Comparison of ENCODE assay signal across 8 cellular contexts in genomic region chr3:79361748-79362378, GRCh38.
DNase-seq lines count a peak whose midpoint lies in the region; ATAC-seq, FAIRE-seq and TF ChIP-seq lines count a peak whose summit lies in the region.

No MANE protein-coding gene starts in this region.

- H3K27ac ChIP-seq in HCT116 (ENCODE audit: low read depth, low read length), result no peak overlapping the region
- no peak overlapping the region for H3K27ac ChIP-seq in GM12878 (ENCODE audit: control insufficient read depth, insufficient read depth)
- no peak overlapping the region for H3K27ac ChIP-seq in left lung

- CTCF ChIA-PET in HCT116 (lab: Charles Lee) (interaction anchor here (1.1 kb wide), 1 partner anchor 276 kb away, joined by 5 read pairs; no protein-coding TSS in a partner anchor), GM12878 (lab: Yijun Ruan, JAX) (interaction anchor here (0.6 to 6.6 kb wide), 42 partner anchors 11 to 1092 kb away, joined by 3 to 222 read pairs (median 4); no protein-coding TSS in a partner anchor)

- H3K9ac ChIP-seq in HCT116 (ENCODE audit: low read length) (no peak overlapping the region), GM12878 (ENCODE audit: control insufficient read depth, insufficient read depth, low read length) (no peak overlapping the region)

- no peak for ATAC-seq in HCT116
- peak; percentile 77 for ATAC-seq in GM12878
- peak; percentile 65 for ATAC-seq in left lung

- 12% methylated on average over 7 of the region's 7 CpGs for WGBS in GM12878 (ENCODE audit: insufficient coverage, insufficient replicate concordance, low lambda C conversion rate, missing lambda C conversion rate)

- H3K4me3 ChIP-seq in HCT116 (replicated peaks in 1 of 2; ENCODE audit: low read depth in 1 of 2, low read length in 2 of 2) (no peak overlapping the region), GM12878 (no peak overlapping the region), left lung (no peak overlapping the region), MG63 (no peak overlapping the region)

- H3K79me2 ChIP-seq in HCT116 (ENCODE audit: insufficient read depth, low read length) (no peaks in the 10 kb centered on the region), GM12878 (ENCODE audit: control insufficient read depth, insufficient read depth, low read length) (no peaks in the 10 kb centered on the region)

- H3K9me3 ChIP-seq in HCT116 (ENCODE audit: control insufficient read depth in 1 of 2, insufficient read depth in 1 of 2, low read depth in 1 of 2, low read length in 2 of 2) (no peaks in the 10 kb centered on the region; a peak in 2 of 4 replicates), GM12878 (replicated peaks; ENCODE audit: control insufficient read depth, insufficient read depth, low read length) (no peaks in the 10 kb centered on the region), left lung (no peaks in the 10 kb centered on the region), MG63 (no peaks in the 10 kb centered on the region)

- H3K36me3 ChIP-seq in HCT116 (ENCODE audit: control insufficient read depth in 1 of 2, insufficient read depth in 2 of 2, low read length in 2 of 2) (no peaks in the 10 kb centered on the region), GM12878 (ENCODE audit: control insufficient read depth in 2 of 2, insufficient read depth in 2 of 2, low read length in 1 of 2) (no peaks in the 10 kb centered on the region), left lung (no peaks in the 10 kb centered on the region), MG63 (no peaks in the 10 kb centered on the region)

- H2AFZ ChIP-seq in HCT116 (ENCODE audit: low read depth, low read length, poor library complexity, severe bottlenecking) (no peak overlapping the region), GM12878 (ENCODE audit: control insufficient read depth, low read depth, low read length) (no peak overlapping the region)

- H3K27me3 ChIP-seq in HCT116 (ENCODE audit: insufficient read depth, low read length), result no peaks in the 10 kb centered on the region
- H3K27me3 ChIP-seq in GM12878 (replicated peaks in 1 of 2; ENCODE audit: control insufficient read depth in 2 of 2, insufficient read depth in 2 of 2, low read length in 1 of 2), result no peaks in the 10 kb centered on the region
- H3K27me3 ChIP-seq in left lung, result no peaks in the 10 kb centered on the region
- H3K27me3 ChIP-seq in MG63, result no peaks in the 10 kb centered on the region

- TF ChIP-seq POLR2A in HCT116 (IDR thresholded peaks at IDR 0.05; ENCODE audit: borderline replicate concordance, extremely low read depth, insufficient read depth, insufficient read length) (no peak), GM12878 (IDR thresholded peaks at IDR 0.05; ENCODE audit: low read depth, low read length) (no peak)

- TF ChIP-seq CTCF in HCT116 (IDR thresholded peaks at IDR 0.05 in 2 of 3, conservative IDR thresholded peaks at IDR 0.05 in 1 of 3; ENCODE audit: borderline replicate concordance in 1 of 3, insufficient read depth in 1 of 3, low read depth in 2 of 3, low read length in 2 of 3) (peak in 2 of 3 experiments; percentile 41 to 56; a peak in 4 of 6 replicates), GM12878 (IDR thresholded peaks at IDR 0.05 in 2 of 3, conservative IDR thresholded peaks at IDR 0.05 in 1 of 3; ENCODE audit: control insufficient read depth in 2 of 3, extremely low read depth in 1 of 3, insufficient read depth in 1 of 3, low read depth in 3 of 3, low read length in 3 of 3) (peak; percentile 62 to 70 (median 64)), left lung (IDR thresholded peaks at IDR 0.05) (peak; percentile 51 to 72)

- H3K9me2 ChIP-seq in HCT116 (ENCODE audit: insufficient read depth), result no peaks in the 10 kb centered on the region

- TF ChIP-seq RAD21 in HCT116 (IDR thresholded peaks at IDR 0.05; ENCODE audit: low read depth) (peak; percentile 21; the same call in 1 of the 2 replicates), GM12878 (IDR thresholded peaks at IDR 0.05; ENCODE audit: insufficient read depth, low read depth, low read length) (peak; percentile 73)

- DNase-seq in NCI-H2171 treated with DMSO at 0.1 percent for 48 hours (lab: John Stamatoyannopoulos, UW), result peak; percentile 49
- DNase-seq in NCI-H2171 (lab: John Stamatoyannopoulos, UW), result no peak
- peak; percentile 0 for DNase-seq in HCT116 (ENCODE audit: low read depth, low spot score)
- DNase-seq in NCI-H2107 (lab: John Stamatoyannopoulos, UW), result peak; percentile 39
- DNase-seq in GM12878 (ENCODE audit: low read depth, low spot score), result no peak
- no peak for DNase-seq in left lung
- DNase-seq in cerebellar nuclear complex (lab: John Stamatoyannopoulos, UW), result no peak
- DNase-seq in MG63, result no peak

- SMC1A ChIA-PET in GM12878 (lab: Charles Lee; ENCODE audit: uncharacterized antibody, unreplicated experiment), result interaction anchor here (0.6 to 3.6 kb wide), 23 partner anchors 10 to 915 kb away, joined by 3 to 88 read pairs (median 3); no protein-coding TSS in a partner anchor

- H4K20me1 ChIP-seq in HCT116 (ENCODE audit: insufficient read depth) (no peaks in the 10 kb centered on the region), GM12878 (ENCODE audit: control insufficient read depth, insufficient read depth) (no peaks in the 10 kb centered on the region)

- no peak overlapping the region for H3K4me2 ChIP-seq in HCT116 (ENCODE audit: low read length)
- no peak overlapping the region for H3K4me2 ChIP-seq in GM12878 (ENCODE audit: control insufficient read depth, insufficient read depth)

- H3K4me1 ChIP-seq in HCT116 (ENCODE audit: control insufficient read depth in 1 of 2, insufficient read depth in 2 of 2, low read length in 2 of 2), result no peaks in the 10 kb centered on the region; a peak in 1 of 4 replicates
- no peaks in the 10 kb centered on the region for H3K4me1 ChIP-seq in GM12878 (ENCODE audit: control insufficient read depth, insufficient read depth, low read length)
- no peaks in the 10 kb centered on the region for H3K4me1 ChIP-seq in left lung

- POLR2A ChIA-PET in HCT116 (lab: Charles Lee) (no interaction called here), GM12878 (lab: Charles Lee) (no interaction called here)

- no peak for TF ChIP-seq EP300 in GM12878 (IDR thresholded peaks at IDR 0.05; ENCODE audit: borderline replicate concordance in 1 of 2, control insufficient read depth in 1 of 2, low read depth in 2 of 2, low read length in 2 of 2)

- in situ Hi-C loops in GM12878 (cut with MboI), result loop anchor here (10.0 kb wide), 1 partner anchor 267 kb away; no protein-coding TSS in a partner anchor

- BruUV-seq in HCT116 (replicated peaks; lab: Mats Ljungman, UMichigan) (no TSS peak), GM12878 (replicated peaks; lab: Mats Ljungman, UMichigan) (no TSS peak)

- peak; percentile 86 for FAIRE-seq in GM12878 (lab: Jason Lieb, UNC)

- RAD21 ChIA-PET in HCT116 (lab: Charles Lee; ENCODE audit: low non-redundant PET in 1 of 2, low total read pairs in 2 of 2, uncharacterized antibody in 2 of 2, unreplicated experiment in 2 of 2), result no interaction called here
- RAD21 ChIA-PET in GM12878 (lab: Charles Lee; ENCODE audit: unreplicated experiment), result interaction anchor here (0.7 to 3.7 kb wide), 17 partner anchors 10 to 698 kb away, joined by 3 to 124 read pairs (median 3); no protein-coding TSS in a partner anchor

- intact Hi-C loops in HCT116 (cut with micrococcal nuclease) (loop anchor here (1.0 to 5.0 kb wide), 2 partner anchors 275 to 703 kb away; no protein-coding TSS in a partner anchor), GM12878 (cut with micrococcal nuclease; ENCODE audit: unreplicated experiment) (loop anchor here (1.0 to 5.0 kb wide), 2 partner anchors 276 to 705 kb away; no protein-coding TSS in a partner anchor), left lung (cut with DNase I) (no loop called here)

TF ChIP-seq in HCT116, 20 proteins besides CTCF, POLR2A, EP300 and RAD21 (continues in another document):
- TF ChIP-seq POLR2AphosphoS5 (IDR thresholded peaks at IDR 0.05; ENCODE audit: low read depth, low read length) (no peak), EZH2phosphoT487 (IDR thresholded peaks at IDR 0.05; ENCODE audit: borderline replicate concordance) (no peak), MAX (IDR thresholded peaks at IDR 0.05) (no peak)

TF ChIP-seq in GM12878, 131 proteins besides CTCF, POLR2A, EP300 and RAD21:
- TF ChIP-seq MAX (IDR thresholded peaks at IDR 0.05; ENCODE audit: low read depth, low read length) (no peak), ZNF384 (IDR thresholded peaks at IDR 0.05; ENCODE audit: borderline replicate concordance, low read depth, low read length) (no peak), CHD2 (IDR thresholded peaks at IDR 0.05; ENCODE audit: borderline replicate concordance, low read depth, low read length) (no peak), BHLHE40 (IDR thresholded peaks at IDR 0.05; ENCODE audit: borderline replicate concordance in 1 of 2, low read depth in 2 of 2, low read length in 1 of 2) (no peak), RAD51 (IDR thresholded peaks at IDR 0.05) (no peak), CREM (IDR thresholded peaks at IDR 0.05; ENCODE audit: low read depth) (no peak), SMC3 (IDR thresholded peaks at IDR 0.05; ENCODE audit: borderline replicate concordance, low read length) (peak; percentile 46; the same call in 1 of the 2 replicates), IKZF2 (IDR thresholded peaks at IDR 0.05) (no peak)

Comparison
In these comparisons a context has a peak if more than half of its experiments do, and no peak if none do; other contexts are left out.
1. DNase-seq: peak in NCI-H2171 treated with DMSO at 0.1 percent for 48 hours (single experiment), HCT116 (single experiment) and NCI-H2107 (single experiment); none in NCI-H2171 (single experiment), GM12878 (single experiment), left lung (0 of 2), cerebellar nuclear complex (0 of 2) and MG63 (single experiment).
2. intact Hi-C loops: an anchor here in HCT116 (1.0 to 5.0 kb wide) and GM12878 (1.0 to 5.0 kb wide); none called in left lung.
3. Peak in every context shown above with its lines, with median percentiles within 50 percentile points of each other: CTCF ChIP-seq.